In the genomic region with DNA sequence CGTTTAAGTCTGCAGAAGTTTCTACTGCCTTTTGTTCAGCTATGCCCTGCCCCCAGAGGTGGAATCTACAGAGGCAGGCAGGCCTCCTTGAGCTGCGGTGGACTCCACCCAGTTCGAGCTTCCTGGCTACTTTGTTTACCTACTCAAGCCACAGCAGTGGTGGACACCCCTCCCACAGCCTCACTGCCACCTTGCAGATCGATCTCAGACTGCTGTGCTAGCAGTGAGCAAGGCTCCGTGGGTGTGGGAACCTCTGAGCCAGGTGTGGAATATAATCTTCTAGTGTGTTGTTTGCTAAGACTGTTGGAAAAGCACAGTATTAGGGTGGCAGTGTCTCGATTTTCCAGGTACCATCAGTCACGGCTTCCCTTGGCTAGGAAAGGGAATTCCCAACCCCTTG, we compare ENCODE assay signal across 13 cellular contexts. TPM values are rescaled to one million over a fixed set of nuclear protein-coding genes. Genes with fewer than 3 reads are reported as not detected.
"Had no signal": no experiment of that assay in that cellular context is flagged by ENCODE, and none has a peak within 500 bp of the region (broad histone marks: within the 10 kb centered on the region; RNA-seq: fewer than 3 reads in every experiment).

No MANE protein-coding gene starts in this region.

RNA-seq across cellular contexts. Expression of a gene that starts 56.3 kb away (rescaled TPM):
- total RNA-seq: activated B cell treated with CpG ODN at 0.5 μM for 24 hours; activated CD4-positive, alpha-beta memory T cell treated with anti-CD3 and anti-CD28 coated beads for 36 hours; activated CD4-positive, alpha-beta T cell treated with anti-CD3 and anti-CD28 coated beads, Interleukin-2, amount 10 ng/mL, durations not matched to agents 24 days and 14 days; activated CD8-positive, alpha-beta memory T cell treated with anti-CD3 and anti-CD28 coated beads for 36 hours; activated CD8-positive, alpha-beta T cell treated with anti-CD3 and anti-CD28 coated beads for 36 hours; activated naive CD4-positive, alpha-beta T cell treated with anti-CD3 and anti-CD28 coated beads for 36 hours; activated naive CD4-positive, alpha-beta T cell treated with anti-CD3 and anti-CD28 coated beads, Interleukin-2, amount 50 U/mL, for 72 hours; activated naive CD8-positive, alpha-beta T cell treated with anti-CD3 and anti-CD28 coated beads for 36 hours; activated T-cell treated with anti-CD3 and anti-CD28 coated beads, Interleukin-2, amount 50 U/mL, for 4 hours; activated T-cell treated with anti-CD3 and anti-CD28 coated beads, Interleukin-2, amount 50 U/mL, for 72 hours; activated T-helper 1 cell treated with anti-CD3 and anti-CD28 coated beads, Interleukin-12 subunit alpha, Interleukin-12 subunit beta, Interleukin-2, Interleukin-4 antibody, amounts not matched to agents 30 ng/mL and 10 ng/mL and 1 ng/mL, durations not matched to agents 14 hours and 24 hours and 36 hours; activated T-helper 17 cell treated with anti-CD3 and anti-CD28 coated beads, Interleukin-2, amount 50 U/mL, for 72 hours had no signal
- polyA plus RNA-seq: cardiac muscle cell had no signal
